ENCODE assay signal across 9 cellular contexts in genomic region chr3:10389995-10390394, GRCh38.
A peak's percentile ranks its signal among the peaks of the same experiment; 100 is the strongest.
DNase-seq lines count a peak whose midpoint lies in the region; ATAC-seq and TF ChIP-seq lines count a peak whose summit lies in the region.
"Had no signal": no experiment of that assay in that cellular context is flagged by ENCODE, and none has a peak within 500 bp of the region (broad histone marks: within the 10 kb centered on the region; RNA-seq: fewer than 3 reads in every experiment).

No MANE protein-coding gene starts in this region.

- TF ChIP-seq CTCF in GM12865 (IDR thresholded peaks at IDR 0.05; ENCODE audit: insufficient read depth, low read depth, low read length, missing control alignments) = no peak
- no peak for TF ChIP-seq CTCF in activated B cell treated with CpG ODN at 0.5 μM for 24 hours (IDR thresholded peaks at IDR 0.05)

- H3K9me3 ChIP-seq in aorta (ENCODE audit: control insufficient read depth, low read length) (peaks cover 17% of the 10 kb centered on the region), HAP-1 (no peaks in the 10 kb centered on the region)

- CTCF ChIA-PET in activated B cell treated with CpG ODN at 0.5 μM for 24 hours (lab: Charles Lee) = interaction anchor here (0.9 kb wide), 1 partner anchor 38 kb away, joined by 3 read pairs; no protein-coding TSS in a partner anchor

- H3K4me3 Mint-ChIP-seq in activated B cell treated with CpG ODN at 0.5 μM for 24 hours = peak overlapping the region; percentile 60
- H3K4me3 Mint-ChIP-seq in naive thymus-derived CD8-positive, alpha-beta T cell = peak overlapping the region in 1 of 10 donors; percentile 1
- H3K4me3 Mint-ChIP-seq: T-helper 1 cell treated with Interleukin-12 subunit alpha and Interleukin-12 subunit beta and Interleukin-4 antibody, amounts not matched to agents 30 μg/mL and 1 μg/mL, for 36 hours had no signal

- intact Hi-C loops in activated B cell treated with CpG ODN at 0.5 μM for 24 hours (cut with micrococcal nuclease) = loop anchor here (1.0 to 2.0 kb wide), 3 partner anchors 31 to 69 kb away; partner anchors contain the start of gene SEC13
- intact Hi-C loops in aorta (cut with DNase I) = no loop called here

- H3K4me1 Mint-ChIP-seq in activated B cell treated with CpG ODN at 0.5 μM for 24 hours = peaks cover 94% of the 10 kb centered on the region
- peaks cover 11 to 56% (median 18%) of the 10 kb centered on the region in 4 donors for H3K4me1 Mint-ChIP-seq in naive thymus-derived CD8-positive, alpha-beta T cell

- ATAC-seq in GM21447 (IDR thresholded peaks at IDR 0.05; ENCODE audit: unreplicated experiment) = peak; percentile 86
- peak; percentile 66 for ATAC-seq in HG03460 (IDR thresholded peaks at IDR 0.05; ENCODE audit: unreplicated experiment)
- peak; percentile 91 for ATAC-seq in activated B cell treated with CpG ODN at 0.5 μM for 24 hours (ENCODE audit: low read depth)
- no peak for ATAC-seq in aorta (ENCODE audit: low FRiP score)
- no peak for ATAC-seq in naive thymus-derived CD8-positive, alpha-beta T cell

- DNase-seq in GM12865 (ENCODE audit: low read depth) = peak; percentile 51
- no peak for DNase-seq in activated B cell treated with CpG ODN at 0.5 μM for 24 hours
- DNase-seq in aorta = no peak
- DNase-seq in naive thymus-derived CD8-positive, alpha-beta T cell = no peak
- no peak for DNase-seq in SHP77 (lab: John Stamatoyannopoulos, UW)
- no peak for DNase-seq in HAP-1 (ENCODE audit: low spot score in 2 of 2)

- H3K4me3 ChIP-seq in GM12865 (ENCODE audit: low read depth, low read length) (no peak overlapping the region), aorta (ENCODE audit: low read length in 2 of 2) (no peak overlapping the region), HAP-1 (no peak overlapping the region)

- WGBS in aorta, 2 donors = 51 to 66% methylated on average over 2 of the region's 2 CpGs

- H3K9me3 Mint-ChIP-seq in activated B cell treated with CpG ODN at 0.5 μM for 24 hours = peaks cover 3% of the 10 kb centered on the region
- H3K9me3 Mint-ChIP-seq in naive thymus-derived CD8-positive, alpha-beta T cell = peaks cover 0 to 42% (median 23%) of the 10 kb centered on the region in 9 donors
- H3K9me3 Mint-ChIP-seq: T-helper 1 cell treated with Interleukin-12 subunit alpha and Interleukin-12 subunit beta and Interleukin-4 antibody, amounts not matched to agents 30 μg/mL and 1 μg/mL, for 36 hours had no signal

- H3K4me1 ChIP-seq in aorta (ENCODE audit: control insufficient read depth in 1 of 2, insufficient read depth in 2 of 2, low read length in 2 of 2) = no peaks in the 10 kb centered on the region
- no peaks in the 10 kb centered on the region for H3K4me1 ChIP-seq in HAP-1

- H3K27me3 Mint-ChIP-seq in activated B cell treated with CpG ODN at 0.5 μM for 24 hours = no peaks in the 10 kb centered on the region
- peaks cover 0 to 3% (median 0%) of the 10 kb centered on the region in 5 donors for H3K27me3 Mint-ChIP-seq in naive thymus-derived CD8-positive, alpha-beta T cell

- POLR2A ChIA-PET in activated B cell treated with CpG ODN at 0.5 μM for 24 hours (lab: Charles Lee) = interaction anchor here (0.6 to 1.6 kb wide), 6 partner anchors 32 to 1897 kb away, joined by 3 to 6 read pairs (median 3); partner anchors contain the start of genes ATP2B2 and TATDN2
- POLR2A ChIA-PET in naive thymus-derived CD8-positive, alpha-beta T cell (lab: Charles Lee) = interaction anchor here (1.1 kb wide), 1 partner anchor 9 kb away, joined by 3 read pairs; no protein-coding TSS in a partner anchor

- in situ Hi-C loops in HAP-1 (cut with MboI; ENCODE audit: low sequenced_read_pairs) = no loop called here

- peak overlapping the region; percentile 92 for H3K27ac Mint-ChIP-seq in activated B cell treated with CpG ODN at 0.5 μM for 24 hours
- H3K27ac Mint-ChIP-seq in naive thymus-derived CD8-positive, alpha-beta T cell = peak overlapping the region in 4 of 10 donors; percentile 4 to 67 (median 50)
- H3K27ac Mint-ChIP-seq: T-helper 1 cell treated with Interleukin-12 subunit alpha and Interleukin-12 subunit beta and Interleukin-4 antibody, amounts not matched to agents 30 μg/mL and 1 μg/mL, for 36 hours had no signal

- no peak overlapping the region for H3K27ac ChIP-seq in aorta (ENCODE audit: low read depth in 1 of 2, low read length in 2 of 2)

- no peaks in the 10 kb centered on the region for H3K36me3 ChIP-seq in aorta (ENCODE audit: control insufficient read depth in 1 of 2, insufficient read depth in 2 of 2, low read length in 1 of 2)
- H3K36me3 ChIP-seq in HAP-1 (replicated peaks) = no peaks in the 10 kb centered on the region

- H3K36me3 Mint-ChIP-seq in activated B cell treated with CpG ODN at 0.5 μM for 24 hours (ENCODE audit: low read depth) = peaks cover 9% of the 10 kb centered on the region
- H3K36me3 Mint-ChIP-seq in naive thymus-derived CD8-positive, alpha-beta T cell = peaks cover 0 to 22% (median 0%) of the 10 kb centered on the region in 3 donors

- H3K27me3 ChIP-seq in aorta (ENCODE audit: control insufficient read depth in 1 of 2, insufficient read depth in 2 of 2, low read length in 1 of 2) = no peaks in the 10 kb centered on the region
- no peaks in the 10 kb centered on the region for H3K27me3 ChIP-seq in HAP-1 (ENCODE audit: low read depth)

Comparison
In these comparisons a context has a peak if more than half of its experiments do, and no peak if none do; other contexts are left out.
1. ATAC-seq: peak in GM21447 (single experiment), HG03460 (single experiment) and activated B cell treated with CpG ODN at 0.5 μM for 24 hours (single experiment); none in aorta (single experiment) and naive thymus-derived CD8-positive, alpha-beta T cell (0 of 2).